Comparison of ENCODE assay signal across 10 cellular contexts in the genomic region with DNA sequence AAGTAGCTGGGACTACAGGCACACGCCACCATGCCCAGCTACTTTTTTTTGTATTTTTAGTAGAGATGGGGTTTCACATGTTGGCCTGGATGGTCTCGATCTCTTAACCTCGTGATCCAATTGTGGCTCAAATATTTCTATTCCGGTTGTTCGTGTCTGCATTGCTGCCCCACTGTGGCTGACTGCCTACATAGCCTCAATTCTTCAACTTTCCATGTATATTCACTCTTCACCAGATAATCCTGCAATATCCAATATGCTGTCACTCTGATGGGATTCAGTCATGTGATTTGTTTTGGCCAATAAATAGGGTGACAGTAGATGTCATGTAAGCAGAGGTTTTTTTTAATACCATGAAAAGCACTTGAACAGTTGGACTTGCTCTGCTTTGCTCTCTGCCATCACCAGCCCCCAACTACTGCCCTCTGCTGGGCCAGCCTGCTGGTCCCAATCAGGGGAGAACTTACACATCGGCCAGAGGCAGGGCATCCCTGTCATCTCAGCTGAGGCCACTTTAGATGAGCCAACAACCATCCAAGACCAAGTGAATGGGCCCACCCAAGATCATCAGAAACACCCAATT. TPM values are rescaled to one million over a fixed set of nuclear protein-coding genes. Genes with fewer than 3 reads are reported as not detected.
A peak's percentile ranks its signal among the peaks of the same experiment; 100 is the strongest.
DNase-seq lines count a peak whose midpoint lies in the region; ATAC-seq and TF ChIP-seq lines count a peak whose summit lies in the region.
"Had no signal": no experiment of that assay in that cellular context is flagged by ENCODE, and none has a peak within 500 bp of the region (broad histone marks: within the 10 kb centered on the region; RNA-seq: fewer than 3 reads in every experiment).

No MANE protein-coding gene starts in this region.

- H3K4me3 Mint-ChIP-seq in type B pancreatic cell, result no peak overlapping the region
- no peak overlapping the region for H3K4me3 Mint-ChIP-seq in CD4-positive, alpha-beta T cell
- H3K4me3 Mint-ChIP-seq: stimulated activated naive CD8-positive, alpha-beta T cell treated with anti-CD3 and anti-CD28 coated beads, Interleukin-15, Interleukin-2, amounts not matched to agents 100 ng/mL and 50 ng/mL, for 24 hours had no signal

- H3K4me1 Mint-ChIP-seq in type B pancreatic cell (ENCODE audit: unreplicated experiment), result no peaks in the 10 kb centered on the region
- H3K4me1 Mint-ChIP-seq in CD4-positive, alpha-beta T cell (ENCODE audit: low read depth), result no peaks in the 10 kb centered on the region

- H3K36me3 ChIP-seq in cardiac muscle cell, result no peaks in the 10 kb centered on the region

- H3K4me3 ChIP-seq in cardiac muscle cell (no peak overlapping the region), epithelial cell of esophagus (ENCODE audit: low read length) (no peak overlapping the region)

- peak; percentile 35 for TF ChIP-seq CTCF in cardiac muscle cell (IDR thresholded peaks at IDR 0.05; ENCODE audit: low read depth, low read length)
- peak; percentile 27 for TF ChIP-seq CTCF in epithelial cell of esophagus (IDR thresholded peaks at IDR 0.05; ENCODE audit: insufficient read depth, low read depth, low read length, missing control alignments)
- TF ChIP-seq CTCF in type B pancreatic cell (conservative IDR thresholded peaks at IDR 0.05), result peak; percentile 26
- no peak for TF ChIP-seq CTCF in CD4-positive, alpha-beta T cell (IDR thresholded peaks at IDR 0.05)

- CTCF ChIA-PET in CD4-positive, alpha-beta T cell (lab: Charles Lee), result interaction anchor here (0.6 kb wide), 1 partner anchor 20 kb away, joined by 3 read pairs; no protein-coding TSS in a partner anchor

- H3K27ac ChIP-seq in cardiac muscle cell, result no peak overlapping the region
- H3K27ac ChIP-seq in CD4-positive, alpha-beta T cell (ENCODE audit: low read depth, low read length), result no peak overlapping the region

- ATAC-seq in left cardiac atrium (no peak), HG03135 (IDR thresholded peaks at IDR 0.05; ENCODE audit: unreplicated experiment) (no peak)
- ATAC-seq in CD4-positive, alpha-beta T cell (ENCODE audit: poor library complexity), result no peak

- POLR2A ChIA-PET in CD4-positive, alpha-beta T cell (lab: Charles Lee), result no interaction called here

- peaks cover 5% of the 10 kb centered on the region for H3K9me3 Mint-ChIP-seq in type B pancreatic cell
- H3K9me3 Mint-ChIP-seq in CD4-positive, alpha-beta T cell, result no peaks in the 10 kb centered on the region

- no peaks in the 10 kb centered on the region for H3K9me3 ChIP-seq in cardiac muscle cell (ENCODE audit: low read depth)
- H3K9me3 ChIP-seq in CD4-positive, alpha-beta T cell (ENCODE audit: control insufficient read depth, low read length), result no peaks in the 10 kb centered on the region

- intact Hi-C loops in left cardiac atrium (cut with DNase I), result no loop called here
- intact Hi-C loops in CD4-positive, alpha-beta T cell (cut with DNase I, micrococcal nuclease), result loop anchor here in 1 of 2 experiments (1.0 kb wide), 1 partner anchor 48 kb away; no protein-coding TSS in a partner anchor

- H3K27me3 Mint-ChIP-seq in type B pancreatic cell, result no peaks in the 10 kb centered on the region
- no peaks in the 10 kb centered on the region for H3K27me3 Mint-ChIP-seq in CD4-positive, alpha-beta T cell
- H3K27me3 Mint-ChIP-seq: stimulated activated naive CD8-positive, alpha-beta T cell treated with anti-CD3 and anti-CD28 coated beads, Interleukin-15, Interleukin-2, amounts not matched to agents 100 ng/mL and 50 ng/mL, for 24 hours had no signal

- peaks cover 31% of the 10 kb centered on the region for H3K36me3 Mint-ChIP-seq in type B pancreatic cell
- H3K36me3 Mint-ChIP-seq in CD4-positive, alpha-beta T cell (ENCODE audit: low read depth), result peaks cover 72% of the 10 kb centered on the region

- no peak overlapping the region for H3K27ac Mint-ChIP-seq in type B pancreatic cell
- no peak overlapping the region for H3K27ac Mint-ChIP-seq in CD4-positive, alpha-beta T cell
- H3K27ac Mint-ChIP-seq: stimulated activated naive CD8-positive, alpha-beta T cell treated with anti-CD3 and anti-CD28 coated beads, Interleukin-15, Interleukin-2, amounts not matched to agents 100 ng/mL and 50 ng/mL, for 24 hours had no signal

- H3K27me3 ChIP-seq in cardiac muscle cell, result no peaks in the 10 kb centered on the region
- no peaks in the 10 kb centered on the region for H3K27me3 ChIP-seq in CD4-positive, alpha-beta T cell (ENCODE audit: control insufficient read depth, insufficient read depth, low read length)

- DNase-seq in cardiac muscle cell (ENCODE audit: low read depth in 1 of 2, low spot score in 1 of 2) (peak in 1 of 2 donors; percentile 23), left cardiac atrium (no peak), NCI-H226 (peak; percentile 4), epithelial cell of esophagus (ENCODE audit: low read depth) (peak; percentile 19), type B pancreatic cell (ENCODE audit: extremely low spot score, unreplicated experiment) (no peak), CD1c-positive myeloid dendritic cell (ENCODE audit: extremely low spot score) (no peak)
- no peak for DNase-seq in CD4-positive, alpha-beta T cell
- DNase-seq: activated CD8-positive, alpha-beta memory T cell treated with anti-CD3 and anti-CD28 coated beads for 24 hours had no signal

- H3K4me1 ChIP-seq in cardiac muscle cell (ENCODE audit: low read depth), result no peaks in the 10 kb centered on the region

RNA-seq across cellular contexts. Expression of a gene that starts 56.7 kb away (rescaled TPM):
- total RNA-seq in cardiac muscle cell, result 7.3 and 11.4 TPM in 2 replicates
- polyA plus RNA-seq in cardiac muscle cell, result 15.4 and 26.1 TPM in 2 replicates
- 1 to 10 TPM; 7.7 to 8.5 TPM for total RNA-seq in left cardiac atrium
- total RNA-seq in type B pancreatic cell (ENCODE audit: low replicate concordance), result 10.6 and 14.3 TPM in 2 replicates
- 10 to 100 TPM; 22.9 to 27.2 TPM for total RNA-seq in CD4-positive, alpha-beta T cell

Comparison
In these comparisons a context has a peak if more than half of its experiments do, and no peak if none do; other contexts are left out.
1. DNase-seq: peak in NCI-H226 (single experiment) and epithelial cell of esophagus (single experiment); none in left cardiac atrium (single experiment), type B pancreatic cell (single experiment), CD1c-positive myeloid dendritic cell (single experiment) and CD4-positive, alpha-beta T cell (0 of 10).